17 cellular contexts compared by ENCODE assay signal in the genomic region with DNA sequence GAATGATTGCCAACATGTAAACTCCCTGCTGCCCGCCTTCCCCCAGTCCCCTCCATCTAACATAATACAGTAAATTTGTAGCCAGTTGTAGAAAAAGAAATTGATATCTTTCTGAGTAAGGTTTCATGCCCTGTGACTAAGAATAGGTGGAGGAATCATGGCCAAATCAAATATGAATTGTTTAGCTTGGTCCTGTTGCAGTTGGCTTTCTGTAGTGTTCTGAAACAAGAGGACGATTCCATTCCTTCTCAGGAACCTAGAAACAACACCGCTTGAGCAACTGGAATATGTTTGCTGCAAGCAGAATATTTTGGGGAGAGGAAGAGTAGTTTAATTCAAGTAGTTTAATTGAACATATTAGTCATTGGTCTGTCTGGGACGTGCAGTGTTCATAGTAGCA. TPM values are rescaled to one million over a fixed set of nuclear protein-coding genes. Genes with fewer than 3 reads are reported as not detected.
DNase-seq lines count a peak whose midpoint lies in the region; ATAC-seq and TF ChIP-seq lines count a peak whose summit lies in the region.
"Had no signal": no experiment of that assay in that cellular context is flagged by ENCODE, and none has a peak within 500 bp of the region (broad histone marks: within the 10 kb centered on the region; RNA-seq: fewer than 3 reads in every experiment).

No MANE protein-coding gene starts in this region.

- no peaks in the 10 kb centered on the region for H3F3A ChIP-seq in PC-3 (ENCODE audit: low read length, unreplicated experiment)

- BruUV-seq in PC-3 (replicated peaks; lab: Mats Ljungman, UMichigan): no TSS peak

- POLR2A ChIA-PET in PC-3 (lab: Charles Lee; ENCODE audit: unreplicated experiment): no interaction called here

- ATAC-seq in PC-3 (peak; percentile 20; the same call in 1 of the 2 replicates), gastrocnemius medialis (no peak)
- ATAC-seq: HCT116 had no signal

- no peaks in the 10 kb centered on the region for H3K27me3 ChIP-seq in PC-3 (ENCODE audit: low read length)
- no peaks in the 10 kb centered on the region for H3K27me3 ChIP-seq in gastrocnemius medialis
- H3K27me3 ChIP-seq: SJSA1 had no signal

- no peak overlapping the region for H3K4me2 ChIP-seq in PC-3 (ENCODE audit: low read length)
- H3K4me2 ChIP-seq: GM23338 had no signal

- TF ChIP-seq POLR2A in gastrocnemius medialis (IDR thresholded peaks at IDR 0.05): no peak

- H3K79me2 ChIP-seq in PC-3 (ENCODE audit: low read length): no peaks in the 10 kb centered on the region

- DNase-seq in PC-3 (no peak), astrocyte of the hippocampus (ENCODE audit: low read depth, low spot score) (peak; percentile 29), fibroblast of the aortic adventitia (ENCODE audit: low read depth) (peak; percentile 73), stromal cell of bone marrow (ENCODE audit: low read depth) (peak; percentile 50), caudate nucleus (lab: John Stamatoyannopoulos, UW) (no peak), gastrocnemius medialis (no peak)
- no peak for DNase-seq in activated effector memory CD4-positive, alpha-beta T cell treated with Interleukin-2 at 50 U/mL for 16 hours
- DNase-seq: ACHN; C1 segment of cervical spinal cord; CD8-positive, alpha-beta memory T cell; KBM-7; NCI-H1694 treated with DMSO at 0.1 percent for 48 hours; NCI-H524; NCI-H82 had no signal

- no peak overlapping the region for H3K9ac ChIP-seq in PC-3 (ENCODE audit: low read length)

- no peak overlapping the region for H3K27ac ChIP-seq in PC-3 (ENCODE audit: low read length)
- H3K27ac ChIP-seq in caudate nucleus (ENCODE audit: low read depth, low read length): no peak overlapping the region
- no peak overlapping the region for H3K27ac ChIP-seq in gastrocnemius medialis
- H3K27ac ChIP-seq: SJSA1 had no signal

- no peaks in the 10 kb centered on the region for H3K9me3 ChIP-seq in PC-3 (ENCODE audit: low read length)
- H3K9me3 ChIP-seq in gastrocnemius medialis: no peaks in the 10 kb centered on the region
- H3K9me3 ChIP-seq: SJSA1 had no signal

- no peak overlapping the region for H2AFZ ChIP-seq in PC-3 (ENCODE audit: low read length)
- H2AFZ ChIP-seq: GM23338 had no signal

- TF ChIP-seq CTCF in PC-3 (conservative IDR thresholded peaks at IDR 0.05; ENCODE audit: low read depth, low read length): no peak
- TF ChIP-seq CTCF in fibroblast of the aortic adventitia (IDR thresholded peaks at IDR 0.05; ENCODE audit: insufficient read depth, low read length): no peak
- TF ChIP-seq CTCF in gastrocnemius medialis (IDR thresholded peaks at IDR 0.05 in 4 of 5, conservative IDR thresholded peaks at IDR 0.05 in 1 of 5): no peak

- H3K9me2 ChIP-seq in PC-3 (replicated peaks; ENCODE audit: low read length): no peaks in the 10 kb centered on the region

- H3K4me3 ChIP-seq in PC-3 (ENCODE audit: low read length) (no peak overlapping the region), fibroblast of the aortic adventitia (ENCODE audit: low read depth, low read length) (no peak overlapping the region), gastrocnemius medialis (no peak overlapping the region)
- H3K4me3 ChIP-seq: GM23338, SJSA1 had no signal

- H3K36me3 ChIP-seq in PC-3 (ENCODE audit: low read depth, low read length) (peaks cover 4% of the 10 kb centered on the region; the same call in 1 of the 2 replicates), gastrocnemius medialis (peaks cover 0 to 12% of the 10 kb centered on the region in 2 donors)

- H4K20me1 ChIP-seq in PC-3 (ENCODE audit: low read length): no peaks in the 10 kb centered on the region

- no peaks in the 10 kb centered on the region for H3K4me1 ChIP-seq in PC-3 (ENCODE audit: insufficient read depth, low read length)
- peaks cover 0 to 6% of the 10 kb centered on the region in 2 donors for H3K4me1 ChIP-seq in gastrocnemius medialis
- H3K4me1 ChIP-seq: SJSA1 had no signal

- CTCF ChIA-PET in PC-3 (lab: Charles Lee): no interaction called here

- intact Hi-C loops in PC-3 (cut with micrococcal nuclease) (no loop called here), gastrocnemius medialis (cut with DNase I; ENCODE audit: low total_unique reads) (no loop called here)

- in situ Hi-C loops in gastrocnemius medialis (cut with MboI; ENCODE audit: low sequenced_read_pairs in 4 of 4): no loop called here

RNA-seq across cellular contexts. Expression of a gene that starts 7.0 kb away (rescaled TPM):
- total RNA-seq in PC-3 (2014; rRNA removed): not detected in 2 replicates
- not detected in 2 replicates for total RNA-seq in fibroblast of the aortic adventitia (ENCODE audit: low replicate concordance)
- total RNA-seq in gastrocnemius medialis: not detected
- total RNA-seq: CD8-positive, alpha-beta memory T cell; GM23338; SJSA1 had no signal

RNA-seq across cellular contexts. Expression of a gene that starts 48.1 kb away (rescaled TPM):
- not detected in 2 replicates for total RNA-seq in PC-3 (2014; rRNA removed)
- 0.09 TPM in 1 of 2 replicates, not detected in the other for total RNA-seq in fibroblast of the aortic adventitia (ENCODE audit: low replicate concordance)
- total RNA-seq in gastrocnemius medialis: not detected

RNA-seq across cellular contexts. Expression of a gene that starts 48.8 kb away (rescaled TPM):
- total RNA-seq in PC-3 (2014; rRNA removed): 22.0 and 22.3 TPM in 2 replicates
- 13.1 and 14.6 TPM in 2 replicates for total RNA-seq in fibroblast of the aortic adventitia (ENCODE audit: low replicate concordance)
- 10 to 100 TPM in 3 of 4 donors, 1 to 10 TPM in 1; 8.5 to 30.6 (median 17.0) TPM for total RNA-seq in gastrocnemius medialis

Comparison
In these comparisons a context has a peak if more than half of its experiments do, and no peak if none do; other contexts are left out.
1. DNase-seq: peak in astrocyte of the hippocampus (single experiment), fibroblast of the aortic adventitia (single experiment) and stromal cell of bone marrow (single experiment); none in PC-3 (single experiment), caudate nucleus (0 of 61), activated effector memory CD4-positive, alpha-beta T cell treated with Interleukin-2 at 50 U/mL for 16 hours (single experiment) and gastrocnemius medialis (0 of 2).